In genomic region chr7:105580022-105580740, GRCh38 we compare ENCODE assay signal across 19 cellular contexts. TPM values are rescaled to one million over a fixed set of nuclear protein-coding genes. Genes with fewer than 3 reads are reported as not detected.
DNase-seq lines count a peak whose midpoint lies in the region; ATAC-seq and TF ChIP-seq lines count a peak whose summit lies in the region.
"Had no signal": no experiment of that assay in that cellular context is flagged by ENCODE, and none has a peak within 500 bp of the region (broad histone marks: within the 10 kb centered on the region; RNA-seq: fewer than 3 reads in every experiment).

No MANE protein-coding gene starts in this region.

- peak overlapping the region; percentile 54 for H3K27ac ChIP-seq in 22Rv1
- H3K27ac ChIP-seq in fibroblast of lung (ENCODE audit: insufficient read depth, low read length): no peak overlapping the region
- H3K27ac ChIP-seq in hepatocyte: no peak overlapping the region
- H3K27ac ChIP-seq: prostate gland had no signal

- no peaks in the 10 kb centered on the region for H3K4me1 ChIP-seq in fibroblast of lung (ENCODE audit: control insufficient read depth, extremely low read depth, insufficient read depth, low read length)
- H3K4me1 ChIP-seq in hepatocyte (ENCODE audit: insufficient read depth): no peaks in the 10 kb centered on the region
- H3K4me1 ChIP-seq: prostate gland had no signal

- H3K4me3 ChIP-seq in fibroblast of lung (replicated peaks in 1 of 4; ENCODE audit: control extremely low read depth in 1 of 4, insufficient read depth in 1 of 4, low read depth in 3 of 4, low read length in 4 of 4) (no peak overlapping the region), hepatocyte (no peak overlapping the region)
- H3K4me3 ChIP-seq: prostate gland had no signal

- no peaks in the 10 kb centered on the region for H3K36me3 ChIP-seq in fibroblast of lung (ENCODE audit: control insufficient read depth, insufficient read depth, low read length)
- no peaks in the 10 kb centered on the region for H3K36me3 ChIP-seq in hepatocyte (replicated peaks; ENCODE audit: insufficient read depth, low read depth)
- H3K36me3 ChIP-seq: prostate gland, upper lobe of left lung had no signal

- H3K79me2 ChIP-seq in fibroblast of lung (ENCODE audit: control insufficient read depth, insufficient read depth, low read length) (no peaks in the 10 kb centered on the region), hepatocyte (no peaks in the 10 kb centered on the region)

- no peak overlapping the region for H3K4me2 ChIP-seq in fibroblast of lung (ENCODE audit: extremely low read depth, insufficient read depth, low read length)
- H3K4me2 ChIP-seq in hepatocyte: no peak overlapping the region

- TF ChIP-seq CTCF in 22Rv1 (IDR thresholded peaks at IDR 0.05) (peak; percentile 85), fibroblast of lung (conservative IDR thresholded peaks at IDR 0.05 in 1 of 2, IDR thresholded peaks at IDR 0.05 in 1 of 2; ENCODE audit: low read depth in 1 of 2, low read length in 2 of 2) (peak in 1 of 2 donors; percentile 20), hepatocyte (IDR thresholded peaks at IDR 0.05; ENCODE audit: poor library complexity) (no peak)

- no peak for ATAC-seq in HG02885 (IDR thresholded peaks at IDR 0.05; ENCODE audit: poor library complexity, unreplicated experiment)
- ATAC-seq in HG03097 (IDR thresholded peaks at IDR 0.05; ENCODE audit: low FRiP score, unreplicated experiment): no peak

- H3K9ac ChIP-seq in fibroblast of lung (ENCODE audit: insufficient read depth, low read length): no peak overlapping the region

- no peaks in the 10 kb centered on the region for H3K9me3 ChIP-seq in fibroblast of lung (ENCODE audit: control insufficient read depth, insufficient read depth, low read depth, low read length)
- H3K9me3 ChIP-seq in hepatocyte (ENCODE audit: low read depth): no peaks in the 10 kb centered on the region
- H3K9me3 ChIP-seq: prostate gland had no signal

- no peaks in the 10 kb centered on the region for H3K9me2 ChIP-seq in hepatocyte (replicated peaks; ENCODE audit: insufficient read depth)

- 87% methylated on average over 22 of the region's 22 CpGs for WGBS in hepatocyte (ENCODE audit: low lambda C conversion rate, missing lambda C conversion rate)

- H4K20me1 ChIP-seq in fibroblast of lung (ENCODE audit: control insufficient read depth, extremely low read depth, insufficient read depth, low read length): no peaks in the 10 kb centered on the region
- no peaks in the 10 kb centered on the region for H4K20me1 ChIP-seq in hepatocyte (ENCODE audit: insufficient read depth, poor library complexity, severe bottlenecking)

- H3K27me3 ChIP-seq in fibroblast of lung (ENCODE audit: control insufficient read depth, insufficient read depth, low read length) (no peaks in the 10 kb centered on the region), hepatocyte (no peaks in the 10 kb centered on the region)
- H3K27me3 ChIP-seq: upper lobe of left lung had no signal

- H2AFZ ChIP-seq in fibroblast of lung (ENCODE audit: low read length) (no peak overlapping the region), hepatocyte (no peak overlapping the region)

- DNase-seq in ELR (ENCODE audit: low read depth) (peak; percentile 52), RPMI7951 (ENCODE audit: low read depth) (peak; percentile 78), fibroblast of lung (ENCODE audit: low read depth in 2 of 2) (peak; percentile 9 to 14), hepatocyte (ENCODE audit: low spot score) (no peak), activated gamma-delta T cell treated with Interleukin-2 at 50 U/mL for 16 hours (no peak)
- DNase-seq: activated CD4-positive, alpha-beta T cell treated with anti-CD3 and anti-CD28 coated beads for 1 hour; effector memory CD4-positive, alpha-beta T cell; GOT3; MV-4-11; NCI-H226; stimulated activated CD4-positive, alpha-beta T cell treated with anti-CD3 and anti-CD28 coated beads, Interleukin-1b, Interleukin-23, amount 100 ng/mL, for 48 hours; SW 1271; upper lobe of left lung had no signal

RNA-seq across cellular contexts. Expression of gene EFCAB10, which starts 1.1 kb away (rescaled TPM):
- total RNA-seq in RPMI7951 (2014; rRNA removed; shearing (Covaris generic)): not detected in 2 replicates
- not detected in 2 replicates for total RNA-seq in fibroblast of lung
- not detected in 2 replicates for polyA plus RNA-seq in fibroblast of lung
- 0.13 and 0.15 TPM in 2 replicates for polyA plus RNA-seq in fibroblast of lung (2012)
- polyA minus RNA-seq in fibroblast of lung (ENCODE audit: low replicate concordance): not detected in 2 replicates
- total RNA-seq in hepatocyte: 0.12 TPM in 1 of 2 replicates, not detected in the other
- polyA plus RNA-seq in hepatocyte: 0.22 and 0.24 TPM in 2 replicates
- total RNA-seq: activated T-helper 1 cell treated with anti-CD3 and anti-CD28 coated beads, Interleukin-12 subunit alpha, Interleukin-12 subunit beta, Interleukin-2, Interleukin-4 antibody, amounts not matched to agents 30 ng/mL and 10 ng/mL and 1 ng/mL, durations not matched to agents 14 hours and 24 hours and 36 hours; glomerular endothelial cell had no signal

RNA-seq across cellular contexts. Expression of gene RINT1, which starts 48.2 kb away (rescaled TPM):
- 9.1 and 11.7 TPM in 2 replicates for total RNA-seq in RPMI7951 (2014; rRNA removed; shearing (Covaris generic))
- total RNA-seq in fibroblast of lung (14.1 and 16.3 TPM in 2 replicates), hepatocyte (8.2 and 9.3 TPM in 2 replicates)
- polyA plus RNA-seq in fibroblast of lung (21.7 and 26.0 TPM in 2 replicates), hepatocyte (10.7 and 12.1 TPM in 2 replicates)
- polyA plus RNA-seq in fibroblast of lung (2012): 15.3 and 16.1 TPM in 2 replicates
- polyA minus RNA-seq in fibroblast of lung (ENCODE audit: low replicate concordance): 5.2 and 10.5 TPM in 2 replicates

RNA-seq across cellular contexts. Expression of gene PUS7, which starts 58.1 kb away (rescaled TPM):
- total RNA-seq in RPMI7951 (2014; rRNA removed; shearing (Covaris generic)): 20.1 and 21.0 TPM in 2 replicates
- total RNA-seq in fibroblast of lung (8.8 and 14.9 TPM in 2 replicates), hepatocyte (10.9 and 12.6 TPM in 2 replicates)
- polyA plus RNA-seq in fibroblast of lung (14.6 and 16.0 TPM in 2 replicates), hepatocyte (4.3 and 6.1 TPM in 2 replicates)
- 7.5 and 8.9 TPM in 2 replicates for polyA plus RNA-seq in fibroblast of lung (2012)
- polyA minus RNA-seq in fibroblast of lung (ENCODE audit: low replicate concordance): 0.82 and 1.1 TPM in 2 replicates

Comparison
In these comparisons a context has a peak if more than half of its experiments do, and no peak if none do; other contexts are left out.
1. DNase-seq: peak in ELR (single experiment), RPMI7951 (single experiment) and fibroblast of lung (2 of 2); none in hepatocyte (single experiment) and activated gamma-delta T cell treated with Interleukin-2 at 50 U/mL for 16 hours (single experiment).